11 cellular contexts compared by ENCODE assay signal in genomic region chr18:75223687-75224347, GRCh38. TPM values are rescaled to one million over a fixed set of nuclear protein-coding genes. Genes with fewer than 3 reads are reported as not detected.
DNase-seq lines count a peak whose midpoint lies in the region; ATAC-seq and TF ChIP-seq lines count a peak whose summit lies in the region.
"Had no signal": no experiment of that assay in that cellular context is flagged by ENCODE, and none has a peak within 500 bp of the region (broad histone marks: within the 10 kb centered on the region; RNA-seq: fewer than 3 reads in every experiment).

No MANE protein-coding gene starts in this region.

- TF ChIP-seq CTCF in fibroblast of mammary gland (conservative IDR thresholded peaks at IDR 0.05; ENCODE audit: control insufficient read depth, insufficient read depth, low read depth, low read length) (no peak), sigmoid colon (IDR thresholded peaks at IDR 0.05) (no peak)

- H3K27me3 ChIP-seq in sigmoid colon = no peaks in the 10 kb centered on the region
- H3K27me3 ChIP-seq: pancreas, tibial nerve had no signal

- WGBS in sigmoid colon, 2 donors = 71 to 75% methylated on average over 9 of the region's 9 CpGs

- H3K36me3 ChIP-seq in sigmoid colon = no peaks in the 10 kb centered on the region
- H3K36me3 ChIP-seq: pancreas, tibial nerve had no signal

- H3K4me1 ChIP-seq in sigmoid colon = peaks cover 0 to 92% (median 71%) of the 10 kb centered on the region in 4 donors

- no peak for ATAC-seq in HG03139 (IDR thresholded peaks at IDR 0.05; ENCODE audit: unreplicated experiment)
- ATAC-seq: left cardiac atrium had no signal

- H3K4me3 ChIP-seq in fibroblast of mammary gland (ENCODE audit: control insufficient read depth, low read depth, low read length) (no peak overlapping the region), sigmoid colon (no peak overlapping the region)
- H3K4me3 ChIP-seq: pancreas, tibial nerve had no signal

- no peak for TF ChIP-seq EP300 in sigmoid colon (IDR thresholded peaks at IDR 0.05)

- no peaks in the 10 kb centered on the region for H3K9me3 ChIP-seq in sigmoid colon
- H3K9me3 ChIP-seq: pancreas, tibial nerve had no signal

- intact Hi-C loops in sigmoid colon (cut with DNase I) = no loop called here

- DNase-seq in NCI-H1092 (lab: John Stamatoyannopoulos, UW) (peak; percentile 84), NCI-H82 treated with DMSO at 0.1 percent for 48 hours (lab: John Stamatoyannopoulos, UW; ENCODE audit: unreplicated experiment) (peak; percentile 10), fibroblast of mammary gland (ENCODE audit: low read depth) (peak; percentile 49), sigmoid colon (no peak), amniotic stem cell (lab: John Stamatoyannopoulos, UW) (no peak), nucleus accumbens (lab: John Stamatoyannopoulos, UW) (no peak)
- DNase-seq: DND-41, left cardiac atrium, pancreas had no signal

- H3K27ac ChIP-seq in sigmoid colon = peak overlapping the region; percentile 56 to 96 (median 80)

- TF ChIP-seq POLR2A in sigmoid colon (IDR thresholded peaks at IDR 0.05) = no peak

RNA-seq across cellular contexts. Expression of gene TSHZ1, which starts 13.2 kb away (rescaled TPM):
- total RNA-seq in sigmoid colon = 10 to 100 TPM; 23.0 to 29.4 (median 27.9) TPM
- polyA plus RNA-seq in sigmoid colon = 1 to 10 TPM; 7.8 to 9.8 (median 8.8) TPM

RNA-seq across cellular contexts. Expression of gene PTGR3, which starts 14.9 kb away (rescaled TPM):
- total RNA-seq in sigmoid colon = 10 to 100 TPM; 24.3 to 33.8 (median 25.4) TPM
- 10 to 100 TPM; 22.7 to 31.8 (median 29.4) TPM for polyA plus RNA-seq in sigmoid colon

Comparison
In these comparisons a context has a peak if more than half of its experiments do, and no peak if none do; other contexts are left out.
1. DNase-seq: peak in NCI-H1092 (single experiment), NCI-H82 treated with DMSO at 0.1 percent for 48 hours (single experiment) and fibroblast of mammary gland (single experiment); none in sigmoid colon (single experiment), amniotic stem cell (single experiment) and nucleus accumbens (0 of 56).